1 cellular context compared by ENCODE assay signal in genomic region chr12:41479431-41479830, GRCh38.
TF ChIP-seq lines count a peak whose summit lies in the region.

No MANE protein-coding gene starts in this region.

TF ChIP-seq in GM23338, 12 proteins besides CTCF, POLR2A, EP300 and RAD21 (continued from another document):
- TF ChIP-seq, protein P1, sequence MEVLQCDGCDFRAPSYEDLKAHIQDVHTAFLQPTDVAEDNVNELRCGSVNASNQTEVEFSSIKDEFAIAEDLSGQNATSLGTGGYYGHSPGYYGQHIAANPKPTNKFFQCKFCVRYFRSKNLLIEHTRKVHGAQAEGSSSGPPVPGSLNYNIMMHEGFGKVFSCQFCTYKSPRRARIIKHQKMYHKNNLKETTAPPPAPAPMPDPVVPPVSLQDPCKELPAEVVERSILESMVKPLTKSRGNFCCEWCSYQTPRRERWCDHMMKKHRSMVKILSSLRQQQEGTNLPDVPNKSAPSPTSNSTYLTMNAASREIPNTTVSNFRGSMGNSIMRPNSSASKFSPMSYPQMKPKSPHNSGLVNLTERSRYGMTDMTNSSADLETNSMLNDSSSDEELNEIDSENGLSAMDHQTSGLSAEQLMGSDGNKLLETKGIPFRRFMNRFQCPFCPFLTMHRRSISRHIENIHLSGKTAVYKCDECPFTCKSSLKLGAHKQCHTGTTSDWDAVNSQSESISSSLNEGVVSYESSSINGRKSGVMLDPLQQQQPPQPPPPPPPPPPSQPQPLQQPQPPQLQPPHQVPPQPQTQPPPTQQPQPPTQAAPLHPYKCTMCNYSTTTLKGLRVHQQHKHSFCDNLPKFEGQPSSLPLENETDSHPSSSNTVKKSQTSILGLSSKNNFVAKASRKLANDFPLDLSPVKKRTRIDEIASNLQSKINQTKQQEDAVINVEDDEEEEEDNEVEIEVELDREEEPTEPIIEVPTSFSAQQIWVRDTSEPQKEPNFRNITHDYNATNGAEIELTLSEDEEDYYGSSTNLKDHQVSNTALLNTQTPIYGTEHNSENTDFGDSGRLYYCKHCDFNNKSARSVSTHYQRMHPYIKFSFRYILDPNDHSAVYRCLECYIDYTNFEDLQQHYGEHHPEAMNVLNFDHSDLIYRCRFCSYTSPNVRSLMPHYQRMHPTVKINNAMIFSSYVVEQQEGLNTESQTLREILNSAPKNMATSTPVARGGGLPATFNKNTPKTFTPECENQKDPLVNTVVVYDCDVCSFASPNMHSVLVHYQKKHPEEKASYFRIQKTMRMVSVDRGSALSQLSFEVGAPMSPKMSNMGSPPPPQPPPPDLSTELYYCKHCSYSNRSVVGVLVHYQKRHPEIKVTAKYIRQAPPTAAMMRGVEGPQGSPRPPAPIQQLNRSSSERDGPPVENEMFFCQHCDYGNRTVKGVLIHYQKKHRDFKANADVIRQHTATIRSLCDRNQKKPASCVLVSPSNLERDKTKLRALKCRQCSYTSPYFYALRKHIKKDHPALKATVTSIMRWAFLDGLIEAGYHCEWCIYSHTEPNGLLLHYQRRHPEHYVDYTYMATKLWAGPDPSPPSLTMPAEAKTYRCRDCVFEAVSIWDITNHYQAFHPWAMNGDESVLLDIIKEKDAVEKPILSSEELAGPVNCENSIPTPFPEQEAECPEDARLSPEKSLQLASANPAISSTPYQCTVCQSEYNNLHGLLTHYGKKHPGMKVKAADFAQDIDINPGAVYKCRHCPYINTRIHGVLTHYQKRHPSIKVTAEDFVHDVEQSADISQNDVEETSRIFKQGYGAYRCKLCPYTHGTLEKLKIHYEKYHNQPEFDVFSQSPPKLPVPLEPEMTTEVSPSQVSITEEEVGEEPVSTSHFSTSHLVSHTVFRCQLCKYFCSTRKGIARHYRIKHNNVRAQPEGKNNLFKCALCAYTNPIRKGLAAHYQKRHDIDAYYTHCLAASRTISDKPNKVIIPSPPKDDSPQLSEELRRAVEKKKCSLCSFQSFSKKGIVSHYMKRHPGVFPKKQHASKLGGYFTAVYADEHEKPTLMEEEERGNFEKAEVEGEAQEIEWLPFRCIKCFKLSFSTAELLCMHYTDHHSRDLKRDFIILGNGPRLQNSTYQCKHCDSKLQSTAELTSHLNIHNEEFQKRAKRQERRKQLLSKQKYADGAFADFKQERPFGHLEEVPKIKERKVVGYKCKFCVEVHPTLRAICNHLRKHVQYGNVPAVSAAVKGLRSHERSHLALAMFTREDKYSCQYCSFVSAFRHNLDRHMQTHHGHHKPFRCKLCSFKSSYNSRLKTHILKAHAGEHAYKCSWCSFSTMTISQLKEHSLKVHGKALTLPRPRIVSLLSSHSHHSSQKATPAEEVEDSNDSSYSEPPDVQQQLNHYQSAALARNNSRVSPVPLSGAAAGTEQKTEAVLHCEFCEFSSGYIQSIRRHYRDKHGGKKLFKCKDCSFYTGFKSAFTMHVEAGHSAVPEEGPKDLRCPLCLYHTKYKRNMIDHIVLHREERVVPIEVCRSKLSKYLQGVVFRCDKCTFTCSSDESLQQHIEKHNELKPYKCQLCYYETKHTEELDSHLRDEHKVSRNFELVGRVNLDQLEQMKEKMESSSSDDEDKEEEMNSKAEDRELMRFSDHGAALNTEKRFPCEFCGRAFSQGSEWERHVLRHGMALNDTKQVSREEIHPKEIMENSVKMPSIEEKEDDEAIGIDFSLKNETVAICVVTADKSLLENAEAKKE (CRISPR knock-in tag; IDR thresholded peaks at IDR 0.05), result no peak
- no peak for TF ChIP-seq EZH2phosphoT487 (IDR thresholded peaks at IDR 0.05; ENCODE audit: unreplicated experiment)
- no peak for TF ChIP-seq POLR2AphosphoS5 (IDR thresholded peaks at IDR 0.05; ENCODE audit: low read depth)
TF ChIP-seq in GM23338: peak in this region for 1.
